In the genomic region with DNA sequence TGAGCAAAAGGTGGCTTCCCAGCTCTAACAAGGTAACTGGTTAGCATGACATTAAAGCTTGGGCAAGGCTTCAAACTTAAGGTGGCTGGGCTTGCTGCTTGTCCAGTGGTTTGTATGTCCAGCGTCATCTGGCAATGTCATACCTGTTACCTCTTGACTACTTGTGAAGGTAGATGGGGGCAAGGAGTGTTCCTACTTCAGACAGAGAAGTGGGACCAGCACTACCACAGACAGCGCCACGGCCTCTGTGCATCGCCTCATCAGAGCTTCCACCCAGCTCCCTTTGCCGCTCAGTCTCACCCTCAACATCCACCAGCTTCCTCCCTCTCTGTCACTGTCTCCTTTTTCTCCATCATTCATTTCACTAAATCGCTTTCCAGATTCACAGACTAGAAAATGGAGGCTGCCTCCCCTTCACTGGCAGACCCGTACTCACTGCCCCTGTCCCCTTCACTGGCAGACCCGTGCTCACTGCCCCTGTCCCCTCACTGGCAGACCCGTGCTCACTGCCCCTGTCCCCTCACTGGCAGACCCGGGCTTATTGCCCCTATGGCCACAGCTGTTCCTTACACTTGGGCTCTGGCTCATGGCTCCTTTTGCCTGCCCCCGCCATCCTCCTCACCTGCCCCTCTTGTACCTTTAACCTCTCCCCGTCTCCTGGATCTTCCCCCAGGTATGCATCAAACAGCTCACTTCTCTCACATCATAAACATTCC, we compare ENCODE assay signal across 27 cellular contexts.
"Had no signal": no experiment of that assay in that cellular context is flagged by ENCODE, and none has a peak within 500 bp of the region (broad histone marks: within the 10 kb centered on the region; RNA-seq: fewer than 3 reads in every experiment).

No MANE protein-coding gene starts in this region.

- H3K27me3 ChIP-seq: colonic mucosa, foreskin keratinocyte, gastroesophageal sphincter, heart left ventricle, hepatocyte, left lung, neutrophil, right atrium auricular region, sigmoid colon, testis, tibial artery had no signal

- H3K27ac Mint-ChIP-seq: dendritic cell treated with granulocyte-macrophage colony-stimulating factor and Interleukin-4, amounts not matched to agents 40 ng/mL and 50 ng/mL, for 4 days; endodermal cell; stimulated activated memory B cell treated with anti-CD40 and anti-IgM and Interleukin-4, amounts not matched to agents 10 μg/mL and 1 μg/mL and 100 μg/mL, for 72 hours; type B pancreatic cell had no signal

- H3K4me1 ChIP-seq: colonic mucosa, prostate gland had no signal

- H3K27me3 Mint-ChIP-seq: dendritic cell treated with granulocyte-macrophage colony-stimulating factor and Interleukin-4, amounts not matched to agents 40 ng/mL and 50 ng/mL, for 4 days; naive thymus-derived CD4-positive, alpha-beta T cell; stimulated activated memory B cell treated with anti-CD40 and anti-IgM and Interleukin-4, amounts not matched to agents 10 μg/mL and 1 μg/mL and 100 μg/mL, for 72 hours; type B pancreatic cell had no signal

- H3K9me3 Mint-ChIP-seq: dendritic cell treated with granulocyte-macrophage colony-stimulating factor and Interleukin-4, amounts not matched to agents 40 ng/mL and 50 ng/mL, for 4 days; endodermal cell; stimulated activated memory B cell treated with anti-CD40 and anti-IgM and Interleukin-4, amounts not matched to agents 10 μg/mL and 1 μg/mL and 100 μg/mL, for 72 hours; type B pancreatic cell had no signal

- ATAC-seq: esophagus mucosa; foreskin keratinocyte; gastroesophageal sphincter; naive thymus-derived CD4-positive, alpha-beta T cell; stimulated activated memory B cell treated with anti-CD40 and anti-IgM and Interleukin-4, amounts not matched to agents 10 μg/mL and 1 μg/mL and 100 μg/mL, for 72 hours; stimulated activated naive CD8-positive, alpha-beta T cell treated with anti-CD3 and anti-CD28 coated beads, Interleukin-15, Interleukin-2, amounts not matched to agents 100 U/mL and 50 U/mL, for 24 hours had no signal

- H3K36me3 ChIP-seq: colonic mucosa, neutrophil, prostate gland had no signal

- H3K9me3 ChIP-seq: colonic mucosa, gastroesophageal sphincter, heart left ventricle, left lung, neutrophil, prostate gland, right atrium auricular region, sigmoid colon, testis, tibial artery had no signal

- DNase-seq: colonic mucosa; effector CD8-positive, alpha-beta T cell; endodermal cell; foreskin keratinocyte; heart left ventricle; kidney; left lung; mesendoderm; midbrain; naive thymus-derived CD4-positive, alpha-beta T cell; sigmoid colon; stimulated activated CD4-positive, alpha-beta T cell treated with anti-CD3 and anti-CD28 coated beads, Interleukin-2, amount 100 ng/mL, for 24 hours; stimulated activated CD4-positive, alpha-beta T cell treated with anti-CD3 and anti-CD28 coated beads, Interleukin-4, amount 100 ng/mL, for 24 hours; stimulated activated naive CD8-positive, alpha-beta T cell treated with anti-CD3 and anti-CD28 coated beads, Interleukin-15, Interleukin-2, amounts not matched to agents 100 U/mL and 50 U/mL, for 24 hours; substantia nigra; testis; tibial artery had no signal

- H3K4me3 ChIP-seq: colonic mucosa, gastroesophageal sphincter, heart left ventricle, hepatocyte, left lung, prostate gland, right atrium auricular region, sigmoid colon, testis, tibial artery had no signal

- H3K4me3 Mint-ChIP-seq: dendritic cell treated with granulocyte-macrophage colony-stimulating factor and Interleukin-4, amounts not matched to agents 40 ng/mL and 50 ng/mL, for 4 days; endodermal cell; stimulated activated memory B cell treated with anti-CD40 and anti-IgM and Interleukin-4, amounts not matched to agents 10 μg/mL and 1 μg/mL and 100 μg/mL, for 72 hours; type B pancreatic cell had no signal

- H3K27ac ChIP-seq: colonic mucosa, epithelial cell of prostate, foreskin keratinocyte, gastroesophageal sphincter, heart left ventricle, hepatocyte, left lung, neutrophil, prostate gland, right atrium auricular region, sigmoid colon, testis, tibial artery had no signal
